In genomic region chr13:33958964-33959363, GRCh38 we compare ENCODE assay signal across 31 cellular contexts.
DNase-seq lines count a peak whose midpoint lies in the region; ATAC-seq and TF ChIP-seq lines count a peak whose summit lies in the region.
"Had no signal": no experiment of that assay in that cellular context is flagged by ENCODE, and none has a peak within 500 bp of the region (broad histone marks: within the 10 kb centered on the region; RNA-seq: fewer than 3 reads in every experiment).

No MANE protein-coding gene starts in this region.

- no peaks in the 10 kb centered on the region for H3K9me3 ChIP-seq in MM.1S (replicated peaks; ENCODE audit: insufficient read depth, low read length)
- H3K9me3 ChIP-seq: BE2C, MG63, mucosa of descending colon, upper lobe of left lung had no signal

- no peaks in the 10 kb centered on the region for H3K4me1 Mint-ChIP-seq in activated CD4-positive, alpha-beta T cell treated with anti-CD3 and anti-CD28 coated beads for 36 hours
- H3K4me1 Mint-ChIP-seq: natural killer cell; stimulated activated effector memory CD8-positive, alpha-beta T cell treated with anti-CD3 and anti-CD28 coated beads, Interleukin-12 subunit alpha, Interleukin-12 subunit beta, amount 100 ng/mL, for 72 hours had no signal

- H3K9ac ChIP-seq in MM.1S (ENCODE audit: low read length): no peak overlapping the region

- no peak overlapping the region for H3K4me3 ChIP-seq in MM.1S (ENCODE audit: low read length)
- H3K4me3 ChIP-seq: MG63, mucosa of descending colon, PC-9, upper lobe of left lung had no signal

- H3F3A ChIP-seq in MM.1S (ENCODE audit: insufficient read depth, low read length): no peaks in the 10 kb centered on the region

- no peaks in the 10 kb centered on the region for H3K4me1 ChIP-seq in MM.1S (ENCODE audit: low read length)
- H3K4me1 ChIP-seq: BE2C, upper lobe of left lung had no signal

- DNase-seq in left kidney (ENCODE audit: low read depth, low spot score): peak; percentile 27
- DNase-seq in MM.1S: no peak
- no peak for DNase-seq in C1 segment of cervical spinal cord (lab: John Stamatoyannopoulos, UW)
- DNase-seq in activated CD4-positive, alpha-beta T cell treated with anti-CD3 and anti-CD28 coated beads for 36 hours: no peak
- DNase-seq in stimulated activated naive CD4-positive, alpha-beta T cell (lab: John Stamatoyannopoulos, UW): no peak
- DNase-seq: activated CD4-positive, alpha-beta memory T cell treated with anti-CD3 and anti-CD28 coated beads for 36 hours; activated CD8-positive, alpha-beta memory T cell treated with anti-CD3 and anti-CD28 coated beads, Interleukin-2, amount 50 U/mL, for 4 hours; activated naive CD4-positive, alpha-beta T cell treated with anti-CD3 and anti-CD28 coated beads for 36 hours; BE2C; central memory CD4-positive, alpha-beta T cell; DMS 273 treated with DMSO at 0.1 percent for 48 hours; effector memory CD8-positive, alpha-beta T cell; KG1; kidney glomerular epithelial cell; MG63; mucosa of descending colon; natural killer cell; NCI-H1105 treated with DMSO at 0.1 percent for 48 hours; NCI-H187 treated with DMSO at 0.1 percent for 48 hours; NCI-H2171 treated with DMSO at 0.1 percent for 48 hours; NCI-H524 treated with DMSO at 0.1 percent for 48 hours; PC-9; stimulated activated CD4-positive, alpha-beta T cell treated with anti-CD3 and anti-CD28 coated beads, Interleukin-15, amount 100 ng/mL, for 24 hours; T-helper 2 cell; upper lobe of left lung had no signal

- no peaks in the 10 kb centered on the region for H3K9me2 ChIP-seq in MM.1S (replicated peaks; ENCODE audit: insufficient read depth, low read length)

- no peaks in the 10 kb centered on the region for H3K27me3 ChIP-seq in MM.1S (replicated peaks; ENCODE audit: insufficient read depth, low read length)
- H3K27me3 ChIP-seq: BE2C, MG63, upper lobe of left lung had no signal

- intact Hi-C loops in activated CD4-positive, alpha-beta T cell treated with anti-CD3 and anti-CD28 coated beads for 36 hours (cut with DNase I, micrococcal nuclease): no loop called here

- H3K79me2 ChIP-seq in MM.1S (ENCODE audit: low read length): no peaks in the 10 kb centered on the region

- no peaks in the 10 kb centered on the region for H3K9me3 Mint-ChIP-seq in activated CD4-positive, alpha-beta T cell treated with anti-CD3 and anti-CD28 coated beads for 36 hours (ENCODE audit: low read depth)
- H3K9me3 Mint-ChIP-seq: activated CD4-positive, alpha-beta memory T cell treated with anti-CD3 and anti-CD28 coated beads for 36 hours; activated naive CD4-positive, alpha-beta T cell treated with anti-CD3 and anti-CD28 coated beads for 36 hours; activated T-helper 1 cell treated with anti-CD3 and anti-CD28 coated beads, Interleukin-12 subunit alpha, Interleukin-12 subunit beta, Interleukin-2, Interleukin-4 antibody, amounts not matched to agents 30 ng/mL and 10 ng/mL and 1 ng/mL, durations not matched to agents 14 hours and 24 hours and 36 hours; effector memory CD8-positive, alpha-beta T cell; stimulated activated effector memory CD8-positive, alpha-beta T cell treated with anti-CD3 and anti-CD28 coated beads, Interleukin-12 subunit alpha, Interleukin-12 subunit beta, amount 100 ng/mL, for 72 hours had no signal

- no peak overlapping the region for H3K4me2 ChIP-seq in MM.1S (ENCODE audit: low read depth, low read length)
- H3K4me2 ChIP-seq: PC-9 had no signal

- H3K36me3 Mint-ChIP-seq in activated CD4-positive, alpha-beta T cell treated with anti-CD3 and anti-CD28 coated beads for 36 hours (ENCODE audit: low read depth): no peaks in the 10 kb centered on the region
- H3K36me3 Mint-ChIP-seq: activated CD4-positive, alpha-beta memory T cell treated with anti-CD3 and anti-CD28 coated beads for 36 hours; natural killer cell; stimulated activated effector memory CD8-positive, alpha-beta T cell treated with anti-CD3 and anti-CD28 coated beads, Interleukin-12 subunit alpha, Interleukin-12 subunit beta, amount 100 ng/mL, for 72 hours had no signal

- no peak overlapping the region for H3K27ac ChIP-seq in MM.1S (ENCODE audit: low read length)
- H3K27ac ChIP-seq: PC-9, upper lobe of left lung had no signal

- H4K20me1 ChIP-seq in MM.1S (ENCODE audit: insufficient read depth, low read length): no peaks in the 10 kb centered on the region

- H3K36me3 ChIP-seq in MM.1S (replicated peaks; ENCODE audit: insufficient read depth, low read length): no peaks in the 10 kb centered on the region
- H3K36me3 ChIP-seq: BE2C, MG63, upper lobe of left lung had no signal

- H2AFZ ChIP-seq in MM.1S (ENCODE audit: low read length): no peak overlapping the region
- H2AFZ ChIP-seq: PC-9 had no signal

- POLR2A ChIA-PET in activated CD4-positive, alpha-beta T cell treated with anti-CD3 and anti-CD28 coated beads for 36 hours (lab: Charles Lee): no interaction called here

- CTCF ChIA-PET in activated CD4-positive, alpha-beta T cell treated with anti-CD3 and anti-CD28 coated beads for 36 hours (lab: Charles Lee): interaction anchor here (1.4 kb wide), 1 partner anchor 70 kb away, joined by 3 read pairs; no protein-coding TSS in a partner anchor

- no peak for TF ChIP-seq CTCF in MM.1S (IDR thresholded peaks at IDR 0.05; ENCODE audit: low read length)

- H3K4me3 Mint-ChIP-seq in activated CD4-positive, alpha-beta T cell treated with anti-CD3 and anti-CD28 coated beads for 36 hours: no peak overlapping the region
- H3K4me3 Mint-ChIP-seq: activated CD4-positive, alpha-beta memory T cell treated with anti-CD3 and anti-CD28 coated beads for 36 hours; activated naive CD4-positive, alpha-beta T cell treated with anti-CD3 and anti-CD28 coated beads for 36 hours; activated T-helper 1 cell treated with anti-CD3 and anti-CD28 coated beads, Interleukin-12 subunit alpha, Interleukin-12 subunit beta, Interleukin-2, Interleukin-4 antibody, amounts not matched to agents 30 ng/mL and 10 ng/mL and 1 ng/mL, durations not matched to agents 14 hours and 24 hours and 36 hours; effector memory CD8-positive, alpha-beta T cell; natural killer cell; stimulated activated effector memory CD8-positive, alpha-beta T cell treated with anti-CD3 and anti-CD28 coated beads, Interleukin-12 subunit alpha, Interleukin-12 subunit beta, amount 100 ng/mL, for 72 hours had no signal

- no peak overlapping the region for H3K27ac Mint-ChIP-seq in activated CD4-positive, alpha-beta T cell treated with anti-CD3 and anti-CD28 coated beads for 36 hours
- H3K27ac Mint-ChIP-seq: activated CD4-positive, alpha-beta memory T cell treated with anti-CD3 and anti-CD28 coated beads for 36 hours; activated naive CD4-positive, alpha-beta T cell treated with anti-CD3 and anti-CD28 coated beads for 36 hours; activated T-helper 1 cell treated with anti-CD3 and anti-CD28 coated beads, Interleukin-12 subunit alpha, Interleukin-12 subunit beta, Interleukin-2, Interleukin-4 antibody, amounts not matched to agents 30 ng/mL and 10 ng/mL and 1 ng/mL, durations not matched to agents 14 hours and 24 hours and 36 hours; effector memory CD8-positive, alpha-beta T cell; natural killer cell; stimulated activated effector memory CD8-positive, alpha-beta T cell treated with anti-CD3 and anti-CD28 coated beads, Interleukin-12 subunit alpha, Interleukin-12 subunit beta, amount 100 ng/mL, for 72 hours had no signal

- H3K27me3 Mint-ChIP-seq in activated CD4-positive, alpha-beta T cell treated with anti-CD3 and anti-CD28 coated beads for 36 hours: no peaks in the 10 kb centered on the region
- H3K27me3 Mint-ChIP-seq: activated CD4-positive, alpha-beta memory T cell treated with anti-CD3 and anti-CD28 coated beads for 36 hours; effector memory CD8-positive, alpha-beta T cell had no signal

- ATAC-seq in GM18511 (IDR thresholded peaks at IDR 0.05; ENCODE audit: unreplicated experiment) (peak; percentile 92), HG02588 (IDR thresholded peaks at IDR 0.05; ENCODE audit: unreplicated experiment) (peak; percentile 59), HG03442 (IDR thresholded peaks at IDR 0.05; ENCODE audit: unreplicated experiment) (peak; percentile 84)
- ATAC-seq in activated CD4-positive, alpha-beta T cell treated with anti-CD3 and anti-CD28 coated beads for 36 hours: no peak
- ATAC-seq: effector memory CD8-positive, alpha-beta T cell; mucosa of descending colon; natural killer cell; Right ventricle myocardium inferior; stimulated activated effector memory CD8-positive, alpha-beta T cell treated with anti-CD3 and anti-CD28 coated beads, Interleukin-12 subunit alpha, Interleukin-12 subunit beta, amount 100 ng/mL, for 72 hours had no signal
